8 cellular contexts compared by ENCODE assay signal in genomic region chr3:47577583-47578118, GRCh38. TPM values are rescaled to one million over a fixed set of nuclear protein-coding genes. Genes with fewer than 3 reads are reported as not detected.
A peak's percentile ranks its signal among the peaks of the same experiment; 100 is the strongest.
DNase-seq lines count a peak whose midpoint lies in the region; ATAC-seq and TF ChIP-seq lines count a peak whose summit lies in the region.

No MANE protein-coding gene starts in this region.

- H3K4me2 ChIP-seq in GM23248 (ENCODE audit: unreplicated experiment) = peak overlapping the region; percentile 53

- H3K27me3 ChIP-seq in GM23248 (replicated peaks; ENCODE audit: insufficient read depth) (peaks cover 20% of the 10 kb centered on the region), heart right ventricle (peaks cover 0 to 46% (median 17%) of the 10 kb centered on the region in 7 donors)

- no peak overlapping the region for H3K9ac ChIP-seq in GM23248

- peaks cover 62% of the 10 kb centered on the region for H3K27me3 Mint-ChIP-seq in WTC11 (ENCODE audit: low read depth)

- peak overlapping the region; percentile 75 for H2AFZ ChIP-seq in GM23248

- WGBS in GM23248 (ENCODE audit: low coverage in 1 of 2, low lambda C conversion rate in 2 of 2, missing lambda C conversion rate in 2 of 2), 2 experiments = 4 to 20% methylated on average over 16 to 31 of the region's 49 CpGs
- 6% methylated on average over 48 to 49 of the region's 49 CpGs for WGBS in heart right ventricle, 2 donors

- H3K4me3 ChIP-seq in GM23248 (peak overlapping the region; percentile 67), heart right ventricle (peak overlapping the region; percentile 18 to 63 (median 54))

- no peak overlapping the region for H3K27ac ChIP-seq in GM23248
- no peak overlapping the region for H3K27ac ChIP-seq in heart right ventricle

- DNase-seq in GM23248 (peak; percentile 34), WTC11 (ENCODE audit: low spot score) (no peak), heart right ventricle (peak in 1 of 2 donors; percentile 15), sciatic nerve (ENCODE audit: low spot score) (no peak), GDM1 (lab: John Stamatoyannopoulos, UW) (no peak), DMS 273 treated with DMSO at 0.1 percent for 48 hours (lab: John Stamatoyannopoulos, UW) (no peak), NCI-H524 (lab: John Stamatoyannopoulos, UW) (no peak)
- DNase-seq in stimulated activated CD4-positive, alpha-beta T cell treated with anti-CD3 and anti-CD28 coated beads, Interleukin-1b, Interleukin-23, amount 100 ng/mL, for 48 hours = no peak

- H3K4me1 Mint-ChIP-seq in WTC11 = no peaks in the 10 kb centered on the region; the same call in 1 of the 2 replicates

- H3K9me3 ChIP-seq in GM23248 (ENCODE audit: low read depth) (no peaks in the 10 kb centered on the region), heart right ventricle (no peaks in the 10 kb centered on the region)

- H3K36me3 ChIP-seq in GM23248 (ENCODE audit: low read depth) = no peaks in the 10 kb centered on the region
- no peaks in the 10 kb centered on the region for H3K36me3 ChIP-seq in heart right ventricle

- H3K9me3 Mint-ChIP-seq in WTC11 = no peaks in the 10 kb centered on the region

- H3K36me3 Mint-ChIP-seq in WTC11 = no peaks in the 10 kb centered on the region

- H4K20me1 ChIP-seq in GM23248 (ENCODE audit: insufficient read depth) = no peaks in the 10 kb centered on the region

- TF ChIP-seq CTCF in WTC11 (IDR thresholded peaks at IDR 0.05) (no peak), heart right ventricle (IDR thresholded peaks at IDR 0.05) (no peak)

- no peaks in the 10 kb centered on the region for H3K79me2 ChIP-seq in GM23248 (ENCODE audit: insufficient read depth)

- in situ Hi-C loops in GM23248 (cut with MboI) = no loop called here

- H3K4me3 Mint-ChIP-seq in WTC11 = peak overlapping the region; percentile 47

- POLR2A ChIA-PET in WTC11 (lab: Charles Lee) = interaction anchor here (1.1 kb wide), 1 partner anchor 55 kb away, joined by 4 read pairs; no protein-coding TSS in a partner anchor

- H3K4me1 ChIP-seq in GM23248 (ENCODE audit: insufficient read depth) (no peaks in the 10 kb centered on the region), heart right ventricle (peaks cover 0 to 20% (median 12%) of the 10 kb centered on the region in 9 donors)

- H3K9me2 ChIP-seq in GM23248 (ENCODE audit: insufficient read depth) = no peaks in the 10 kb centered on the region

- ATAC-seq in WTC11 = peak; percentile 33
- peak in 7 of 8 donors; percentile 31 to 59 (median 39) for ATAC-seq in heart right ventricle
- ATAC-seq in sciatic nerve = peak; percentile 48

- CTCF ChIA-PET in WTC11 (lab: Charles Lee) = interaction anchor here (0.6 to 2.4 kb wide), 12 partner anchors 10 to 574 kb away, joined by 3 to 8 read pairs (median 4); no protein-coding TSS in a partner anchor

- intact Hi-C loops in heart right ventricle (cut with DNase I) = no loop called here
- intact Hi-C loops in sciatic nerve (cut with DNase I) = no loop called here

- peaks cover 3% of the 10 kb centered on the region; the same call in 1 of the 2 replicates for H3F3A ChIP-seq in GM23248 (ENCODE audit: insufficient read depth)

- no peak overlapping the region for H3K27ac Mint-ChIP-seq in WTC11

TF ChIP-seq in WTC11, 78 proteins besides CTCF, POLR2A, EP300 and RAD21 (continues in another document):
- TF ChIP-seq NR1H2 (CRISPR knock-in tag; IDR thresholded peaks at IDR 0.05) (no peak), SP1 (CRISPR knock-in tag; conservative IDR thresholded peaks at IDR 0.05) (no peak; the same call in none of the 2 replicates), ZNF671 (CRISPR knock-in tag; IDR thresholded peaks at IDR 0.05) (no peak), FOXP1 (CRISPR knock-in tag; IDR thresholded peaks at IDR 0.05; ENCODE audit: borderline replicate concordance) (peak; percentile 89; the same call in 1 of the 2 replicates), STAT6 (CRISPR knock-in tag; conservative IDR thresholded peaks at IDR 0.05; ENCODE audit: low read depth) (no peak), TCF7 (CRISPR knock-in tag; IDR thresholded peaks at IDR 0.05; ENCODE audit: low read depth) (no peak), ZNF281 (CRISPR knock-in tag; IDR thresholded peaks at IDR 0.05) (no peak), CREM (CRISPR knock-in tag; IDR thresholded peaks at IDR 0.05) (no peak), ELF4 (CRISPR knock-in tag; IDR thresholded peaks at IDR 0.05; ENCODE audit: low read depth) (no peak), ATF3 (CRISPR knock-in tag; conservative IDR thresholded peaks at IDR 0.05) (no peak), FOXJ3 (CRISPR knock-in tag; IDR thresholded peaks at IDR 0.05; ENCODE audit: borderline replicate concordance) (no peak), MLX (CRISPR knock-in tag; IDR thresholded peaks at IDR 0.05) (no peak), FOXK1 (CRISPR knock-in tag; IDR thresholded peaks at IDR 0.05) (peak; percentile 29; the same call in 1 of the 2 replicates), HMGXB4 (CRISPR knock-in tag; IDR thresholded peaks at IDR 0.05) (no peak), NFE2L1 (CRISPR knock-in tag; IDR thresholded peaks at IDR 0.05) (0 out of 2 replicates have a peak, but pooled peaks have one; percentile 63), ZNF138 (CRISPR knock-in tag; conservative IDR thresholded peaks at IDR 0.05) (no peak), ETV6 (CRISPR knock-in tag; IDR thresholded peaks at IDR 0.05) (0 out of 2 replicates have a peak, but pooled peaks have one; percentile 40), TEAD1 (CRISPR knock-in tag; IDR thresholded peaks at IDR 0.05) (peak; percentile 50; the same call in 1 of the 2 replicates)

RNA-seq across cellular contexts. Expression of gene CSPG5, which starts 1.0 kb away (rescaled TPM):
- total RNA-seq in GM23248 (2014; rRNA removed; shearing (Covaris generic)) = 0.54 TPM in 1 of 2 replicates, not detected in the other
- not detected in 2 replicates for polyA plus RNA-seq in GM23248 (2016; fragmentation: Nextera tagmentation; extraction: Ambion mirVana)
- total RNA-seq in WTC11 (2021) = 3.3 to 4.4 TPM (median 3.7 TPM) in 3 replicates
- total RNA-seq in heart right ventricle = under 1 TPM in 9 of 10 donors, not detected in 1; 0.18 to 0.79 (median 0.31) TPM
- under 1 TPM; 0.07 to 0.28 TPM for polyA plus RNA-seq in heart right ventricle
- total RNA-seq in sciatic nerve = 0.67 TPM
